ENCODE assay signal across 11 cellular contexts in genomic region chr5:71732011-71732410, GRCh38. TPM values are rescaled to one million over a fixed set of nuclear protein-coding genes. Genes with fewer than 3 reads are reported as not detected.
"Had no signal": no experiment of that assay in that cellular context is flagged by ENCODE, and none has a peak within 500 bp of the region (broad histone marks: within the 10 kb centered on the region; RNA-seq: fewer than 3 reads in every experiment).

No MANE protein-coding gene starts in this region.

- H3K9me3 ChIP-seq: HAP-1 had no signal

- H3K27ac ChIP-seq: GM23248, HL-60 had no signal

- H3K4me3 ChIP-seq: GM23248, HAP-1 had no signal

- H3K4me1 ChIP-seq: HAP-1 had no signal

- DNase-seq: GM23248, GOT3, H7, HFFc6 had no signal

- H3K9ac ChIP-seq: GM23248 had no signal

- ATAC-seq: HCT116, HepG2 had no signal

- FAIRE-seq: HepG2 had no signal

- H3K36me3 ChIP-seq: HAP-1 had no signal

- H2AFZ ChIP-seq: GM23248 had no signal

RNA-seq across cellular contexts. Expression of gene CARTPT, which starts 12.9 kb away (rescaled TPM):
- total RNA-seq: GM23248, H4, H7, HepG2, HFFc6, HT1080 had no signal
- polyA plus RNA-seq: GM23248, HepG2, IgD-negative memory B cell had no signal
